Comparison of ENCODE assay signal across 18 cellular contexts in genomic region chr20:38202153-38202981, GRCh38. TPM values are rescaled to one million over a fixed set of nuclear protein-coding genes. Genes with fewer than 3 reads are reported as not detected.
A peak's percentile ranks its signal among the peaks of the same experiment; 100 is the strongest.
DNase-seq lines count a peak whose midpoint lies in the region; ATAC-seq and TF ChIP-seq lines count a peak whose summit lies in the region.
"Had no signal": no experiment of that assay in that cellular context is flagged by ENCODE, and none has a peak within 500 bp of the region (broad histone marks: within the 10 kb centered on the region; RNA-seq: fewer than 3 reads in every experiment).

No MANE protein-coding gene starts in this region.

- DNase-seq in cardiac septum (ENCODE audit: low spot score): peak; percentile 57
- DNase-seq in left cardiac atrium: no peak
- DNase-seq in coronary artery (ENCODE audit: low spot score): peak; percentile 43
- no peak for DNase-seq in trophoblast cell
- no peak for DNase-seq in NCI-H2081 (lab: John Stamatoyannopoulos, UW)
- no peak for DNase-seq in CD1c-positive myeloid dendritic cell (ENCODE audit: extremely low spot score)
- DNase-seq in stimulated activated CD4-positive, alpha-beta T cell treated with anti-CD3 and anti-CD28 coated beads, Interleukin-2, amount 100 ng/mL, for 48 hours: no peak
- DNase-seq: DMS 273 treated with DMSO at 0.1 percent for 48 hours, GF-D8, MM.1S, NCI-H1105, NCI-H1694 treated with DMSO at 0.1 percent for 48 hours, NCI-H226, NCI-H69, RPMI8226 had no signal

- peak overlapping the region; percentile 7 for H3K18ac ChIP-seq in trophoblast cell (ENCODE audit: low read length)

- H2AK5ac ChIP-seq in trophoblast cell (ENCODE audit: low read length): peak overlapping the region; percentile 71

- no peak overlapping the region for H4K12ac ChIP-seq in trophoblast cell (ENCODE audit: low read depth, low read length)

- no peak for ATAC-seq in left cardiac atrium
- ATAC-seq in HG02623 (IDR thresholded peaks at IDR 0.05; ENCODE audit: unreplicated experiment): no peak

- H3K9me3 ChIP-seq in trophoblast cell (ENCODE audit: insufficient read depth, low read depth, low read length): peaks cover 6% of the 10 kb centered on the region
- H3K9me3 ChIP-seq: BLaER1 treated with 17β-estradiol and CSF1 and Interleukin-3, amounts not matched to agents 10 nM and 100 nM had no signal

- no peak overlapping the region for H2AFZ ChIP-seq in trophoblast cell (ENCODE audit: insufficient read depth, low read length, poor library complexity)
- H2AFZ ChIP-seq: GM23338 had no signal

- no peaks in the 10 kb centered on the region for H3K27me3 ChIP-seq in trophoblast cell (ENCODE audit: insufficient read depth, low read length)
- H3K27me3 ChIP-seq: BLaER1 treated with 17β-estradiol and CSF1 and Interleukin-3, amounts not matched to agents 10 nM and 100 nM had no signal

- H3K4me1 ChIP-seq in trophoblast cell (ENCODE audit: control insufficient read depth in 1 of 2, insufficient read depth in 2 of 2, low read length in 2 of 2): peaks cover 18 to 25% of the 10 kb centered on the region in 2 experiments

- H3K4me2 ChIP-seq in trophoblast cell (ENCODE audit: low read length): no peak overlapping the region
- H3K4me2 ChIP-seq: GM23338 had no signal

- no peak for TF ChIP-seq CTCF in coronary artery (IDR thresholded peaks at IDR 0.05)

- H2BK120ac ChIP-seq in trophoblast cell (ENCODE audit: insufficient read depth, low read length, poor library complexity): peak overlapping the region; percentile 53

- H3K36me3 ChIP-seq in trophoblast cell (ENCODE audit: control insufficient read depth in 1 of 2, insufficient read depth in 2 of 2, low read length in 2 of 2): no peaks in the 10 kb centered on the region
- H3K36me3 ChIP-seq: BLaER1 treated with 17β-estradiol and CSF1 and Interleukin-3, amounts not matched to agents 10 nM and 100 nM had no signal

- peak overlapping the region; percentile 87 for H2BK12ac ChIP-seq in trophoblast cell (ENCODE audit: low read length)

- peak overlapping the region; percentile 69 for H4K91ac ChIP-seq in trophoblast cell (ENCODE audit: low read depth, low read length)

- no peak overlapping the region for H3K9ac ChIP-seq in trophoblast cell (ENCODE audit: low read length)
- H3K9ac ChIP-seq: BLaER1 treated with 17β-estradiol and CSF1 and Interleukin-3, amounts not matched to agents 10 nM and 100 nM had no signal

- H3K79me1 ChIP-seq in trophoblast cell (ENCODE audit: low read length): peaks cover 23% of the 10 kb centered on the region

- H3K4me3 ChIP-seq in coronary artery (no peak overlapping the region), trophoblast cell (ENCODE audit: low read depth, low read length) (no peak overlapping the region)
- H3K4me3 ChIP-seq: BLaER1 treated with 17β-estradiol and CSF1 and Interleukin-3, amounts not matched to agents 10 nM and 100 nM; GM23338 had no signal

- H3K14ac ChIP-seq in trophoblast cell (ENCODE audit: low read length): peak overlapping the region; percentile 41

- WGBS in trophoblast cell (ENCODE audit: extremely low coverage, insufficient coverage, insufficient read length): no CpG with 5 or more reads among the region's 12 CpGs

- H3K23ac ChIP-seq in trophoblast cell (ENCODE audit: low read length): no peak overlapping the region

- intact Hi-C loops in cardiac septum (cut with DNase I) (no loop called here), left cardiac atrium (cut with DNase I) (no loop called here)

- H3K27ac ChIP-seq in coronary artery: no peak overlapping the region
- peak overlapping the region; percentile 24 for H3K27ac ChIP-seq in trophoblast cell (ENCODE audit: low read depth, low read length)

- no peak overlapping the region for H4K8ac ChIP-seq in trophoblast cell (ENCODE audit: low read depth, low read length)

- H2BK5ac ChIP-seq in trophoblast cell (ENCODE audit: low read depth, low read length, poor library complexity): no peak overlapping the region

- H3K4ac ChIP-seq in trophoblast cell (ENCODE audit: low read depth, low read length): no peak overlapping the region

- H3K79me2 ChIP-seq in trophoblast cell (ENCODE audit: control insufficient read depth, insufficient read depth, low read length, poor library complexity): no peaks in the 10 kb centered on the region

RNA-seq across cellular contexts. Expression of gene TGM2, which starts 37.3 kb away (rescaled TPM):
- total RNA-seq in cardiac septum (792 TPM), left cardiac atrium (100 to 1,000 TPM; 383 to 695 TPM)
- 330 and 332 TPM in 2 replicates for polyA plus RNA-seq in trophoblast cell (2013)

RNA-seq across cellular contexts. Expression of gene KIAA1755, which starts 58.2 kb away (rescaled TPM):
- 7.0 TPM for total RNA-seq in cardiac septum
- 1 to 10 TPM; 8.0 to 8.1 TPM for total RNA-seq in left cardiac atrium
- 0.30 and 0.32 TPM in 2 replicates for polyA plus RNA-seq in trophoblast cell (2013)
- polyA plus RNA-seq: GM23338 had no signal

Comparison
In these comparisons a context has a peak if more than half of its experiments do, and no peak if none do; other contexts are left out.
1. DNase-seq: peak in cardiac septum (single experiment) and coronary artery (single experiment); none in left cardiac atrium (single experiment), trophoblast cell (0 of 2), NCI-H2081 (0 of 2), CD1c-positive myeloid dendritic cell (single experiment) and stimulated activated CD4-positive, alpha-beta T cell treated with anti-CD3 and anti-CD28 coated beads, Interleukin-2, amount 100 ng/mL, for 48 hours (0 of 2).